Comparison of ENCODE assay signal across 1 cellular context in the genomic region with DNA sequence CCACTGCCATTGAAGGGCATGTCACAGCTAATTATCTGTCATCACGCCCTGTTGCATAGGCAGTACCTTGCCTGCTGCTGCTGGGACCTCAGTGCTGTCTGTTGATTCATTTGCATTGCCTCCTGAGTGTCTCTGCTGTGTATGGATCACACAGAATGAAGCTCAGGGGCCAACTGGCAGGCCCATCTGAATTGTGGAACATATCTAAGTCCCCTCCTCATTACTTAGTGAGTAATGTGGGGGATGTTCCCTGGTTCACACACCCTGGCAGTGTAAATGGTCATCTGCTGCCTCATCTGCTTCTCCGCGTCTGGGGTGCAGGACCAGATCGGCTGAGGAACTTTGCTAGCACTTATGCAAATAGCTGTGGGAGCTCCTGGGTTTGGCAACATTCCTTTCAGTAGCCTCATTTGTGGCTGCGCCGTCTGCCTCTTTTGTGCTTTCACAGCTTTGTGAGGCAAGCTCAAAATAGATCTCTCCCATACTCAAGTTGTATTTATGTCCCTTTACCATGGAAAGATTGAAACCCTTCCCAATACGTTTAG.
TF ChIP-seq lines count a peak whose summit lies in the region.

No MANE protein-coding gene starts in this region.

TF ChIP-seq in H1, 55 proteins besides CTCF, POLR2A, EP300 and RAD21 (continued from another document):
- TF ChIP-seq SP1 (IDR thresholded peaks at IDR 0.05; ENCODE audit: low read depth, low read length) (no peak), RXRA (IDR thresholded peaks at IDR 0.05; ENCODE audit: insufficient read depth, low read depth, low read length) (no peak), TCF12 (IDR thresholded peaks at IDR 0.05; ENCODE audit: low read depth, low read length) (no peak), TEAD4 (IDR thresholded peaks at IDR 0.05; ENCODE audit: low read depth, low read length) (peak; percentile 66; the same call in 1 of the 2 replicates), ASH2L (IDR thresholded peaks at IDR 0.05; ENCODE audit: low read length) (peak; percentile 86), BCL11A (IDR thresholded peaks at IDR 0.05; ENCODE audit: low read depth in 2 of 2, low read length in 2 of 2) (no peak), SIX5 (IDR thresholded peaks at IDR 0.05; ENCODE audit: low read depth, low read length) (no peak), CHD2 (IDR thresholded peaks at IDR 0.05; ENCODE audit: low read length) (no peak), EGR1 (IDR thresholded peaks at IDR 0.05; ENCODE audit: borderline replicate concordance, low read depth, low read length) (no peak), RBBP5 (IDR thresholded peaks at IDR 0.05; ENCODE audit: borderline replicate concordance, low read depth, low read length) (peak; percentile 77)
TF ChIP-seq in H1: peak in this region for 4.
